Comparison of ENCODE assay signal across 10 cellular contexts in the genomic region with DNA sequence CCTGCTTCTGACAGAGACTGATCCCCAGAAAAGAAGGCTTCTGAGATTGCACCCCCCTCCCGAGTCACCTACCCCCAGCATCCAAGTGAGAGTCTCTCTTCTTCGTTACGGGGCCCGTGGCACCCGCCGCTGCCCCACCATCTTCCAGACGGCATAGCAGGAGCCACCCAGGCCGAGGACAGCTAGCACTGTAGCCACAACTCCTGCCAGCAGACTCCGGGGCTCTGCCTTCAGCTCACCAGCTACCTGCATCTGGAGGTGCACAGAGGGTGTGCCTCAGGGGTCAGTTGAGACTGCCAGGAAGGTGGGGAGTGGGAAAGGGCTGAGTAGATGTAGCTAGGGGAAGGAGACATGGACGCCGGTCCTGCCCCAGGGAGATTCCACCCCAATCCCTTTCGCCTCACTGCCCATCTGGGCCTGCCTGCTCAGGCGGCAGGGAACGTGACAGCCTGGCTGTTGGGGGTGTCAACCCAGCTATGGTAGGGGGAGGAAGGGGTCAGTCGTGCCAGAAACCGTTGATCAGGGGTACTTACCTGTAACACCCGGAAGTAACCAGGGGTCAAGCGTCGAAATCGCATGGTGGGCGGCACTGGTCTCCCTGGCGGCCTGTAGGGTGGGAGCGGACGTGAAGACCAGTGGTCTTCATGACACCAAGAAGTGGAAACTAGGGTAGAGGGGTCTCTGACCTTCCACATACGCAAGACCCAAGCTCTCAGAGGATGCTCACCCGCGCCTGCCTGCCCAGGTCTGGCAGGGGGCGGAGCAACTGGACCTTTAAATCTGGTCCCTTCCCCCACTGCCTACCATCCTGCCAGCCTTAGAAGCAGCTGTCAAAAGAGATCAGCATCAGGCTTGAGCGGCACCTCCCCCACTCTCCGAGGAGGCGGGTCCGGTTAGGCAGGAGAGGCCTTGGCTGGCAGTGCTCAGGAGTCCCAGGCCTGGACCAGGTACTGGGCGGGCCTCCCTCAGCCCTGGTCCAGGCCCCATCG. TPM values are rescaled to one million over a fixed set of nuclear protein-coding genes. Genes with fewer than 3 reads are reported as not detected.
DNase-seq lines count a peak whose midpoint lies in the region; FAIRE-seq and TF ChIP-seq lines count a peak whose summit lies in the region.
"Had no signal": no experiment of that assay in that cellular context is flagged by ENCODE, and none has a peak within 500 bp of the region (broad histone marks: within the 10 kb centered on the region; RNA-seq: fewer than 3 reads in every experiment).

TSS of gene ZNF593OS (minus strand) at position 749 of the 989 bp plus-strand sequence. CDS start at position 578, 171 bp downstream.

- H3K56ac ChIP-seq in H1 (replicated peaks; ENCODE audit: insufficient read length, low read depth, low read length) = no peak within 1 kb of the TSS

- H2AK5ac ChIP-seq in H1 (ENCODE audit: low read depth, low read length) = no peak within 1 kb of the TSS

- H3K23me2 ChIP-seq in H1 (ENCODE audit: low read depth, low read length) = peaks cover 6% of the 10 kb centered on the region

- H3K4me1 ChIP-seq in OCI-LY3 (ENCODE audit: low read length) (0 out of 2 replicates have a peak, but pooled peaks cover 10% of the 10 kb centered on the region), H1 (replicated peaks in 1 of 4; ENCODE audit: control insufficient read depth in 3 of 4, insufficient read depth in 4 of 4, low read length in 3 of 4) (peaks cover 0 to 8% (median 6%) of the 10 kb centered on the region in 4 experiments; a peak in 6 of 7 replicates), ovary (ENCODE audit: insufficient read depth) (peaks cover 6% of the 10 kb centered on the region)

- TF ChIP-seq CTCF in GM12864 (IDR thresholded peaks at IDR 0.05; ENCODE audit: low read depth, low read length, missing control alignments) (no peak), OCI-LY3 (IDR thresholded peaks at IDR 0.05; ENCODE audit: low read depth, low read length) (no peak), H1 (IDR thresholded peaks at IDR 0.05; ENCODE audit: control extremely low read depth in 1 of 3, insufficient read depth in 1 of 3, low read depth in 1 of 3, low read length in 3 of 3) (no peak), progenitor cell of endocrine pancreas (IDR thresholded peaks at IDR 0.05; ENCODE audit: unreplicated experiment) (no peak), ovary (IDR thresholded peaks at IDR 0.05) (no peak)

- no peak within 1 kb of the TSS for H2BK5ac ChIP-seq in H1 (ENCODE audit: low read depth, low read length)

- no peak within 1 kb of the TSS for H2BK12ac ChIP-seq in H1 (ENCODE audit: low read depth, low read length)

- no peak for TF ChIP-seq RAD21 in H1 (IDR thresholded peaks at IDR 0.05 in 1 of 2, conservative IDR thresholded peaks at IDR 0.05 in 1 of 2; ENCODE audit: low read depth in 2 of 2, low read length in 2 of 2)

- TF ChIP-seq POLR2A in H1 (IDR thresholded peaks at IDR 0.05; ENCODE audit: control extremely low read depth in 1 of 2, low read depth in 2 of 2, low read length in 2 of 2) (no peak), ovary (IDR thresholded peaks at IDR 0.05) (no peak)

- no peaks in the 10 kb centered on the region for H3K9me3 Mint-ChIP-seq in progenitor cell of endocrine pancreas (ENCODE audit: low read depth)

- peaks cover 18% of the 10 kb centered on the region for H3K79me2 ChIP-seq in OCI-LY3 (ENCODE audit: low read length)
- H3K79me2 ChIP-seq in H1 (ENCODE audit: control insufficient read depth in 1 of 2, insufficient read depth in 2 of 2, low read length in 2 of 2) = peaks cover 0 to 8% of the 10 kb centered on the region in 2 experiments; a peak in 2 of 4 replicates

- H3K4ac ChIP-seq in H1 (replicated peaks; ENCODE audit: insufficient read length, low read depth, low read length) = no peak within 1 kb of the TSS

- DNase-seq in GM12864 (ENCODE audit: low read depth) (no peak), H1 (ENCODE audit: low read depth in 1 of 2, low spot score in 2 of 2) (no peak), progenitor cell of endocrine pancreas (ENCODE audit: low spot score, unreplicated experiment) (no peak), ovary (no peak), NOMO-1 treated with DMSO at 0.1 percent for 48 hours (lab: John Stamatoyannopoulos, UW; ENCODE audit: unreplicated experiment) (no peak), A172 (ENCODE audit: low spot score) (no peak)
- no peak for DNase-seq in stimulated activated naive CD4-positive, alpha-beta T cell (lab: John Stamatoyannopoulos, UW)
- DNase-seq: HCEC 1CT, NCI-H524 had no signal

- no peaks in the 10 kb centered on the region for H3K9me3 ChIP-seq in OCI-LY3 (ENCODE audit: insufficient read depth, low read length)
- no peaks in the 10 kb centered on the region for H3K9me3 ChIP-seq in H1 (ENCODE audit: insufficient read depth in 2 of 2, low read depth in 1 of 2, low read length in 1 of 2)
- H3K9me3 ChIP-seq in ovary = no peaks in the 10 kb centered on the region

- POLR2A ChIA-PET in H1 (lab: Charles Lee; ENCODE audit: partially characterized antibody) = interaction anchor here (1.0 to 2.9 kb wide), 5 partner anchors 9 to 135 kb away, joined by 3 to 6 read pairs (median 4); partner anchors contain the start of gene CEP85

- peaks cover 4% of the 10 kb centered on the region for H3K4me1 Mint-ChIP-seq in progenitor cell of endocrine pancreas (ENCODE audit: low read depth)

- CTCF ChIA-PET in H1 (lab: Charles Lee; ENCODE audit: partially characterized antibody) = interaction anchor here (0.8 to 16.2 kb wide), 5 partner anchors 15 to 66 kb away, joined by 3 to 159 read pairs (median 5); partner anchors contain the start of genes CATSPER4 and CEP85

- H3K23ac ChIP-seq in H1 (ENCODE audit: insufficient read length) = no peak within 1 kb of the TSS

- no peak for FAIRE-seq in H1 (lab: Jason Lieb, UNC)

- peak within 1 kb of the TSS; percentile 87 for H3K4me3 ChIP-seq in GM12864 (ENCODE audit: low read depth, low read length)
- peak within 1 kb of the TSS; percentile 98 for H3K4me3 ChIP-seq in OCI-LY3 (ENCODE audit: low read length)
- peak within 1 kb of the TSS in 2 of 4 experiments; percentile 71 to 74; a peak in 5 of 8 replicates for H3K4me3 ChIP-seq in H1 (ENCODE audit: extremely low read depth in 1 of 4, insufficient read depth in 2 of 4, low read depth in 3 of 4, low read length in 4 of 4)
- H3K4me3 ChIP-seq in ovary = no peak within 1 kb of the TSS

- intact Hi-C loops in ovary (cut with DNase I) = no loop called here

- H4K20me1 ChIP-seq in OCI-LY3 (ENCODE audit: insufficient read depth, low read length) (no peaks in the 10 kb centered on the region), H1 (replicated peaks in 1 of 2; ENCODE audit: control insufficient read depth in 1 of 2, insufficient read depth in 2 of 2, low read length in 2 of 2) (peaks cover 0 to 4% of the 10 kb centered on the region in 2 experiments)

- peaks cover 4% of the 10 kb centered on the region for H3K27me3 Mint-ChIP-seq in progenitor cell of endocrine pancreas

- 89% methylated on average over 33 of the region's 34 CpGs; no CpG with 5 or more reads in 1 of the 2 experiments for WGBS in H1 (ENCODE audit: extremely low coverage in 1 of 2, insufficient coverage in 1 of 2, insufficient read length in 1 of 2, insufficient replicate concordance in 2 of 2, low coverage in 1 of 2, low lambda C conversion rate in 2 of 2, missing lambda C conversion rate in 1 of 2), 2 experiments
- 87 to 91% (median 91%) methylated on average over 33 to 34 of the region's 34 CpGs for WGBS in ovary, 3 donors

- H4K5ac ChIP-seq in H1 (ENCODE audit: insufficient read length, low read depth, low read length) = no peak within 1 kb of the TSS

- H3K9ac ChIP-seq in OCI-LY3 (ENCODE audit: low read length) (peak within 1 kb of the TSS; percentile 87; the same call in 1 of the 2 replicates), H1 (replicated peaks in 1 of 4; ENCODE audit: extremely low read depth in 1 of 4, low read depth in 3 of 4, low read length in 3 of 4) (no peak within 1 kb of the TSS; a peak in 1 of 7 replicates)

- no peak within 1 kb of the TSS for H2BK20ac ChIP-seq in H1 (ENCODE audit: low read length)

- H3K36me3 Mint-ChIP-seq in progenitor cell of endocrine pancreas (ENCODE audit: insufficient read depth) = no peaks in the 10 kb centered on the region

- peak within 1 kb of the TSS; percentile 29 for H3K27ac Mint-ChIP-seq in progenitor cell of endocrine pancreas

- peak within 1 kb of the TSS; percentile 87 for H3K4me3 Mint-ChIP-seq in progenitor cell of endocrine pancreas (ENCODE audit: low read depth)

- H3K14ac ChIP-seq in H1 (ENCODE audit: insufficient read length) = no peak within 1 kb of the TSS

- no peak within 1 kb of the TSS for H2AFZ ChIP-seq in OCI-LY3 (ENCODE audit: low read depth, low read length)
- no peak within 1 kb of the TSS for H2AFZ ChIP-seq in H1 (ENCODE audit: low read length)

- no peak within 1 kb of the TSS for H3K27ac ChIP-seq in OCI-LY3 (ENCODE audit: low read length)
- no peak within 1 kb of the TSS for H3K27ac ChIP-seq in H1 (ENCODE audit: low read depth, low read length)
- no peak within 1 kb of the TSS for H3K27ac ChIP-seq in ovary

- H2BK15ac ChIP-seq in H1 (ENCODE audit: low read length) = no peak within 1 kb of the TSS

- H2BK120ac ChIP-seq in H1 (replicated peaks; ENCODE audit: low read depth, low read length) = no peak within 1 kb of the TSS

- H3K27me3 ChIP-seq in OCI-LY3 (ENCODE audit: low read depth, low read length) (no peaks in the 10 kb centered on the region), H1 (replicated peaks in 1 of 4; ENCODE audit: control insufficient read depth in 3 of 4, extremely low read depth in 1 of 4, insufficient read depth in 3 of 4, low read length in 3 of 4) (peaks cover 0 to 4% (median 1%) of the 10 kb centered on the region in 4 experiments; a peak in 4 of 7 replicates), ovary (no peaks in the 10 kb centered on the region)

- peaks cover 4% of the 10 kb centered on the region; the same call in 1 of the 2 replicates for H3K79me1 ChIP-seq in H1 (ENCODE audit: low read depth, low read length)

- peak within 1 kb of the TSS; percentile 96 for H3K4me2 ChIP-seq in OCI-LY3 (ENCODE audit: low read length)
- peak within 1 kb of the TSS; percentile 77 to 96; a peak in 3 of 4 replicates for H3K4me2 ChIP-seq in H1 (ENCODE audit: insufficient read depth in 1 of 2, low read depth in 2 of 2, low read length in 2 of 2)

- no peak within 1 kb of the TSS for H3K18ac ChIP-seq in H1 (ENCODE audit: extremely low read depth, low read length)

- TF ChIP-seq EP300 in H1 (IDR thresholded peaks at IDR 0.05; ENCODE audit: borderline replicate concordance in 1 of 2, low read depth in 2 of 2, low read length in 2 of 2) (no peak), ovary (IDR thresholded peaks at IDR 0.05) (no peak)

- H3K36me3 ChIP-seq in OCI-LY3 (replicated peaks; ENCODE audit: low read depth, low read length) (no peaks in the 10 kb centered on the region), H1 (ENCODE audit: control insufficient read depth in 2 of 4, insufficient read depth in 4 of 4, low read length in 3 of 4) (no peaks in the 10 kb centered on the region; a peak in 1 of 8 replicates), ovary (no peaks in the 10 kb centered on the region)

- H4K91ac ChIP-seq in H1 (replicated peaks; ENCODE audit: insufficient read length, low read length) = no peak within 1 kb of the TSS

- no peak within 1 kb of the TSS for H4K8ac ChIP-seq in H1 (ENCODE audit: extremely low read depth, insufficient read depth, low read length)

RNA-seq across cellular contexts. Expression of gene ZNF593OS, which starts in this region (rescaled TPM):
- not detected in 2 replicates for total RNA-seq in H1 (2021; fragmentation: NEBNext Ultra II Directional; extraction: Animal tissue kit (Norgen Biotek cat#: 25700))
- not detected in 2 replicates for polyA plus RNA-seq in H1 (2011; rRNA removed)
- polyA plus RNA-seq in H1 (2011; cell fraction: cytosol; rRNA removed) = not detected
- not detected for polyA plus RNA-seq in H1 (2011; cell fraction: nucleus; rRNA removed)
- 1.1 to 1.8 TPM (median 1.5 TPM) in 4 replicates for polyA plus RNA-seq in H1 (2012, experiment 1 of 2)
- 1.3 TPM for polyA plus RNA-seq in H1 (2012, experiment 2 of 2)
- polyA plus RNA-seq in H1 (2013, experiment 1 of 2) = 0.06 TPM
- not detected for polyA plus RNA-seq in H1 (2013, experiment 2 of 2)
- not detected in 2 replicates for polyA minus RNA-seq in H1 (2011; rRNA and poly(A)+ RNA removed)
- polyA minus RNA-seq in H1 (2011; cell fraction: cytosol; rRNA and poly(A)+ RNA removed) = not detected
- not detected for polyA minus RNA-seq in H1 (2011; cell fraction: nucleus; rRNA and poly(A)+ RNA removed)
- total RNA-seq in progenitor cell of endocrine pancreas = not detected in 2 replicates
- total RNA-seq in ovary = not detected
- under 1 TPM in 1 of 2 donors, not detected in 1; 0.54 TPM for polyA plus RNA-seq in ovary
- total RNA-seq in A172 (2014; rRNA removed; shearing (Covaris generic)) = not detected in 2 replicates
